Comparison of ENCODE assay signal across 6 cellular contexts in genomic region chr2:73702852-73703251, GRCh38. TPM values are rescaled to one million over a fixed set of nuclear protein-coding genes. Genes with fewer than 3 reads are reported as not detected.
DNase-seq lines count a peak whose midpoint lies in the region; FAIRE-seq and TF ChIP-seq lines count a peak whose summit lies in the region.
"Not testable (repeated sequence)": the region's sequence is repeated elsewhere in the genome, so short reads cannot be mapped to it uniquely, and the experiment has no call there.

No MANE protein-coding gene starts in this region.

- intact Hi-C loops in kidney (cut with DNase I): not testable (repeated sequence)

- TF ChIP-seq RAD21 in liver (IDR thresholded peaks at IDR 0.05): not testable (repeated sequence)

- 81% methylated on average over 1 of the region's 1 CpG for WGBS in liver

- H3K9me3 ChIP-seq in kidney (ENCODE audit: control insufficient read depth in 1 of 2, low read length in 2 of 2); liver (ENCODE audit: control insufficient read depth in 4 of 4, low read length in 3 of 4): not testable (repeated sequence)

- peaks cover 16% of the 10 kb centered on the region for H3K27me3 Mint-ChIP-seq in endothelial cell (ENCODE audit: unreplicated experiment)

- not testable (repeated sequence) for H3K9ac ChIP-seq in kidney (ENCODE audit: low read length in 2 of 2); liver (ENCODE audit: low read depth in 1 of 2, low read length in 2 of 2)

- peak overlapping the region; percentile 44 to 45 for H3K27ac ChIP-seq in kidney (ENCODE audit: low read depth in 2 of 2, low read length in 2 of 2)
- not testable (repeated sequence) for H3K27ac ChIP-seq in liver (ENCODE audit: low read depth in 1 of 2, low read length in 2 of 2)

- peaks cover 27 to 29% of the 10 kb centered on the region in 2 donors for H3K4me1 ChIP-seq in kidney (ENCODE audit: control insufficient read depth in 1 of 2, insufficient read depth in 1 of 2, low read depth in 1 of 2, low read length in 2 of 2)
- peaks cover 10 to 46% (median 35%) of the 10 kb centered on the region in 4 donors for H3K4me1 ChIP-seq in liver (ENCODE audit: control insufficient read depth in 4 of 4, insufficient read depth in 4 of 4, low read length in 3 of 4)

- not testable (repeated sequence) for H3K4me3 ChIP-seq in bronchial epithelial cell (ENCODE audit: low read depth, low read length); kidney (ENCODE audit: low read length in 2 of 2); liver (ENCODE audit: low read depth in 1 of 3, low read length in 3 of 3)

- H3K9me3 Mint-ChIP-seq in endothelial cell (ENCODE audit: unreplicated experiment): not testable (repeated sequence)

- not testable (repeated sequence) for H3K27me3 ChIP-seq in bronchial epithelial cell (ENCODE audit: control insufficient read depth, insufficient read depth, low read length); liver (ENCODE audit: control insufficient read depth in 4 of 4, insufficient read depth in 4 of 4, low read length in 3 of 4)

- H3K4me1 Mint-ChIP-seq in endothelial cell (ENCODE audit: unreplicated experiment): peaks cover 46% of the 10 kb centered on the region

- peak overlapping the region; percentile 92 for H3K27ac Mint-ChIP-seq in endothelial cell (ENCODE audit: unreplicated experiment)

- H3K36me3 ChIP-seq in bronchial epithelial cell (ENCODE audit: control insufficient read depth, insufficient read depth, low read length); kidney (ENCODE audit: control insufficient read depth in 1 of 2, insufficient read depth in 2 of 2, low read length in 2 of 2); liver (ENCODE audit: control insufficient read depth in 4 of 4, insufficient read depth in 3 of 4, low read depth in 1 of 4, low read length in 3 of 4): not testable (repeated sequence)

- peak overlapping the region; percentile 39 for H3K4me3 Mint-ChIP-seq in endothelial cell (ENCODE audit: unreplicated experiment)

- not testable (repeated sequence) for H3K36me3 Mint-ChIP-seq in endothelial cell (ENCODE audit: low read depth, unreplicated experiment)

- not testable (repeated sequence) for DNase-seq in bronchial epithelial cell (ENCODE audit: low read depth); kidney
- DNase-seq in endothelial cell (ENCODE audit: low spot score): peak; percentile 12
- peak; percentile 34 for DNase-seq in glomerular endothelial cell (ENCODE audit: extremely low read depth, low read depth, low spot score)
- peak; percentile 80 for DNase-seq in pulmonary artery endothelial cell (ENCODE audit: low read depth, low spot score)

- not testable (repeated sequence) for TF ChIP-seq CTCF in bronchial epithelial cell (IDR thresholded peaks at IDR 0.05; ENCODE audit: insufficient read depth, low read length, severe bottlenecking); endothelial cell (IDR thresholded peaks at IDR 0.05; ENCODE audit: unreplicated experiment); kidney (IDR thresholded peaks at IDR 0.05; ENCODE audit: borderline replicate concordance, extremely low read depth, insufficient read depth); liver (IDR thresholded peaks at IDR 0.05; ENCODE audit: low read depth, low read length, missing input control)

- peak; percentile 90 for FAIRE-seq in bronchial epithelial cell (lab: Jason Lieb, UNC)
- FAIRE-seq in kidney (lab: Jason Lieb, UNC): not testable (repeated sequence)

TF ChIP-seq in liver, 16 proteins besides CTCF, POLR2A, EP300 and RAD21:
- peak; percentile 82 for TF ChIP-seq NR2F2 (IDR thresholded peaks at IDR 0.05)
- peak in 1 of 2 donors; percentile 10 for TF ChIP-seq RXRA (IDR thresholded peaks at IDR 0.05)
TF ChIP-seq in liver: peak in this region for 2; not testable (repeated sequence) for 14.

RNA-seq across cellular contexts. Expression of gene TPRKB, which starts 34.3 kb away (rescaled TPM):
- total RNA-seq in bronchial epithelial cell (18.6 and 21.1 TPM in 2 replicates), endothelial cell (ENCODE audit: unreplicated experiment) (33.3 TPM), glomerular endothelial cell (29.1 and 38.8 TPM in 2 replicates), kidney (25.3 TPM), liver (10 to 100 TPM; 16.2 to 17.2 TPM), pulmonary artery endothelial cell (35.6 and 53.9 TPM in 2 replicates)
- polyA plus RNA-seq in kidney (ENCODE audit: insufficient read depth, low read depth, low replicate concordance) (42.2 TPM), liver (10 to 100 TPM; 16.9 to 27.7 TPM)
